In the genomic region with DNA sequence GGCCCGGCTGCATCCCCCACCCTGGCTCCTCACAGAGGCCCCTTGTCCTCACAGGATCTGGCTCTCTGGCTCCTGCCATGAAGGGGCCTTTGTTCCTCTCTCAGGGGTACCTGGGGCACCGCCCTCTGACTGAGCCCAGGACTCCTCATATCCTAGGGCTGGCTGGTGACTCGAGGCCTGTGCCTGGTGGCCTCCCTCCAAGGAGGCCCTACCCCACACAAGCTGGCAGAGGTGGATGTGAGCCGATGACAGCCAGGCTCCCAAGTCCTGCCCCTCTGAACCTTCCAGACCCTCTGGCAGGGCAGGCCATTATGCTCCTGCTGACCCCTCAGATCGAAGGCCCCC, we compare ENCODE assay signal across 1 cellular context.
A peak's percentile ranks its signal among the peaks of the same experiment; 100 is the strongest.
TF ChIP-seq lines count a peak whose summit lies in the region.

No MANE protein-coding gene starts in this region.

TF ChIP-seq in HepG2, 621 proteins besides CTCF, POLR2A, EP300 and RAD21 (continues in another document):
- no peak for TF ChIP-seq BRCA1 (CRISPR knock-in tag; IDR thresholded peaks at IDR 0.05)
- TF ChIP-seq, protein P1, sequence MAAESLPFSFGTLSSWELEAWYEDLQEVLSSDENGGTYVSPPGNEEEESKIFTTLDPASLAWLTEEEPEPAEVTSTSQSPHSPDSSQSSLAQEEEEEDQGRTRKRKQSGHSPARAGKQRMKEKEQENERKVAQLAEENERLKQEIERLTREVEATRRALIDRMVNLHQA (CRISPR knock-in tag; IDR thresholded peaks at IDR 0.05), result no peak
- TF ChIP-seq ZNF207 (IDR thresholded peaks at IDR 0.05; ENCODE audit: borderline replicate concordance), result no peak
- no peak for TF ChIP-seq ZMAT3 (CRISPR knock-in tag; conservative IDR thresholded peaks at IDR 0.05)
- TF ChIP-seq ELF3 (CRISPR knock-in tag; IDR thresholded peaks at IDR 0.05), result no peak
- TF ChIP-seq ZNF446 (CRISPR knock-in tag; IDR thresholded peaks at IDR 0.05), result no peak
- no peak for TF ChIP-seq TBP (CRISPR knock-in tag; IDR thresholded peaks at IDR 0.05)
- TF ChIP-seq MXD4 (CRISPR knock-in tag; IDR thresholded peaks at IDR 0.05), result no peak
- no peak for TF ChIP-seq AHR (CRISPR knock-in tag; IDR thresholded peaks at IDR 0.05)
- TF ChIP-seq ZNF746 (CRISPR knock-in tag; IDR thresholded peaks at IDR 0.05), result no peak
- no peak for TF ChIP-seq EZH2 (conservative IDR thresholded peaks at IDR 0.05; ENCODE audit: low read depth, low read length)
- no peak for TF ChIP-seq XRCC5 (optimal IDR thresholded peaks at IDR 0.05; ENCODE audit: low read length)
- TF ChIP-seq, protein P2, sequence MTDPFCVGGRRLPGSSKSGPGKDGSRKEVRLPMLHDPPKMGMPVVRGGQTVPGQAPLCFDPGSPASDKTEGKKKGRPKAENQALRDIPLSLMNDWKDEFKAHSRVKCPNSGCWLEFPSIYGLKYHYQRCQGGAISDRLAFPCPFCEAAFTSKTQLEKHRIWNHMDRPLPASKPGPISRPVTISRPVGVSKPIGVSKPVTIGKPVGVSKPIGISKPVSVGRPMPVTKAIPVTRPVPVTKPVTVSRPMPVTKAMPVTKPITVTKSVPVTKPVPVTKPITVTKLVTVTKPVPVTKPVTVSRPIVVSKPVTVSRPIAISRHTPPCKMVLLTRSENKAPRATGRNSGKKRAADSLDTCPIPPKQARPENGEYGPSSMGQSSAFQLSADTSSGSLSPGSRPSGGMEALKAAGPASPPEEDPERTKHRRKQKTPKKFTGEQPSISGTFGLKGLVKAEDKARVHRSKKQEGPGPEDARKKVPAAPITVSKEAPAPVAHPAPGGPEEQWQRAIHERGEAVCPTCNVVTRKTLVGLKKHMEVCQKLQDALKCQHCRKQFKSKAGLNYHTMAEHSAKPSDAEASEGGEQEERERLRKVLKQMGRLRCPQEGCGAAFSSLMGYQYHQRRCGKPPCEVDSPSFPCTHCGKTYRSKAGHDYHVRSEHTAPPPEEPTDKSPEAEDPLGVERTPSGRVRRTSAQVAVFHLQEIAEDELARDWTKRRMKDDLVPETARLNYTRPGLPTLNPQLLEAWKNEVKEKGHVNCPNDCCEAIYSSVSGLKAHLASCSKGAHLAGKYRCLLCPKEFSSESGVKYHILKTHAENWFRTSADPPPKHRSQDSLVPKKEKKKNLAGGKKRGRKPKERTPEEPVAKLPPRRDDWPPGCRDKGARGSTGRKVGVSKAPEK (CRISPR knock-in tag; IDR thresholded peaks at IDR 0.05; ENCODE audit: borderline replicate concordance), result no peak
- TF ChIP-seq ZNF138 (CRISPR knock-in tag; IDR thresholded peaks at IDR 0.05; ENCODE audit: low read depth), result no peak
- TF ChIP-seq, protein P3, sequence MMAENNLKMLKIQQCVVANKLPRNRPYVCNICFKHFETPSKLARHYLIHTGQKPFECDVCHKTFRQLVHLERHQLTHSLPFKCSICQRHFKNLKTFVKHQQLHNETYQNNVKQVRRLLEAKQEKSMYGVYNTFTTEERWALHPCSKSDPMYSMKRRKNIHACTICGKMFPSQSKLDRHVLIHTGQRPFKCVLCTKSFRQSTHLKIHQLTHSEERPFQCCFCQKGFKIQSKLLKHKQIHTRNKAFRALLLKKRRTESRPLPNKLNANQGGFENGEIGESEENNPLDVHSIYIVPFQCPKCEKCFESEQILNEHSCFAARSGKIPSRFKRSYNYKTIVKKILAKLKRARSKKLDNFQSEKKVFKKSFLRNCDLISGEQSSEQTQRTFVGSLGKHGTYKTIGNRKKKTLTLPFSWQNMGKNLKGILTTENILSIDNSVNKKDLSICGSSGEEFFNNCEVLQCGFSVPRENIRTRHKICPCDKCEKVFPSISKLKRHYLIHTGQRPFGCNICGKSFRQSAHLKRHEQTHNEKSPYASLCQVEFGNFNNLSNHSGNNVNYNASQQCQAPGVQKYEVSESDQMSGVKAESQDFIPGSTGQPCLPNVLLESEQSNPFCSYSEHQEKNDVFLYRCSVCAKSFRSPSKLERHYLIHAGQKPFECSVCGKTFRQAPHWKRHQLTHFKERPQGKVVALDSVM (CRISPR knock-in tag; IDR thresholded peaks at IDR 0.05), result peak; percentile 78
- no peak for TF ChIP-seq DNMT3B (CRISPR knock-in tag; conservative IDR thresholded peaks at IDR 0.05)
- peak; percentile 59; the same call in 1 of the 2 replicates for TF ChIP-seq NRL (CRISPR knock-in tag; IDR thresholded peaks at IDR 0.05; ENCODE audit: borderline replicate concordance)
- TF ChIP-seq GABPA (IDR thresholded peaks at IDR 0.05; ENCODE audit: low read depth, low read length), result no peak
- TF ChIP-seq GABPA (CRISPR knock-in tag; IDR thresholded peaks at IDR 0.05; ENCODE audit: low read depth), result no peak
- TF ChIP-seq ZNF224 (CRISPR knock-in tag; IDR thresholded peaks at IDR 0.05), result no peak
- no peak for TF ChIP-seq TARDBP (CRISPR knock-in tag; IDR thresholded peaks at IDR 0.05)
- TF ChIP-seq GABPB1 (CRISPR knock-in tag; IDR thresholded peaks at IDR 0.05), result no peak
- TF ChIP-seq, protein P4, sequence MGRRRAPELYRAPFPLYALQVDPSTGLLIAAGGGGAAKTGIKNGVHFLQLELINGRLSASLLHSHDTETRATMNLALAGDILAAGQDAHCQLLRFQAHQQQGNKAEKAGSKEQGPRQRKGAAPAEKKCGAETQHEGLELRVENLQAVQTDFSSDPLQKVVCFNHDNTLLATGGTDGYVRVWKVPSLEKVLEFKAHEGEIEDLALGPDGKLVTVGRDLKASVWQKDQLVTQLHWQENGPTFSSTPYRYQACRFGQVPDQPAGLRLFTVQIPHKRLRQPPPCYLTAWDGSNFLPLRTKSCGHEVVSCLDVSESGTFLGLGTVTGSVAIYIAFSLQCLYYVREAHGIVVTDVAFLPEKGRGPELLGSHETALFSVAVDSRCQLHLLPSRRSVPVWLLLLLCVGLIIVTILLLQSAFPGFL (CRISPR knock-in tag; IDR thresholded peaks at IDR 0.05), result no peak
- TF ChIP-seq BHLHE40 (IDR thresholded peaks at IDR 0.05; ENCODE audit: low read length), result no peak
- TF ChIP-seq, protein P5, sequence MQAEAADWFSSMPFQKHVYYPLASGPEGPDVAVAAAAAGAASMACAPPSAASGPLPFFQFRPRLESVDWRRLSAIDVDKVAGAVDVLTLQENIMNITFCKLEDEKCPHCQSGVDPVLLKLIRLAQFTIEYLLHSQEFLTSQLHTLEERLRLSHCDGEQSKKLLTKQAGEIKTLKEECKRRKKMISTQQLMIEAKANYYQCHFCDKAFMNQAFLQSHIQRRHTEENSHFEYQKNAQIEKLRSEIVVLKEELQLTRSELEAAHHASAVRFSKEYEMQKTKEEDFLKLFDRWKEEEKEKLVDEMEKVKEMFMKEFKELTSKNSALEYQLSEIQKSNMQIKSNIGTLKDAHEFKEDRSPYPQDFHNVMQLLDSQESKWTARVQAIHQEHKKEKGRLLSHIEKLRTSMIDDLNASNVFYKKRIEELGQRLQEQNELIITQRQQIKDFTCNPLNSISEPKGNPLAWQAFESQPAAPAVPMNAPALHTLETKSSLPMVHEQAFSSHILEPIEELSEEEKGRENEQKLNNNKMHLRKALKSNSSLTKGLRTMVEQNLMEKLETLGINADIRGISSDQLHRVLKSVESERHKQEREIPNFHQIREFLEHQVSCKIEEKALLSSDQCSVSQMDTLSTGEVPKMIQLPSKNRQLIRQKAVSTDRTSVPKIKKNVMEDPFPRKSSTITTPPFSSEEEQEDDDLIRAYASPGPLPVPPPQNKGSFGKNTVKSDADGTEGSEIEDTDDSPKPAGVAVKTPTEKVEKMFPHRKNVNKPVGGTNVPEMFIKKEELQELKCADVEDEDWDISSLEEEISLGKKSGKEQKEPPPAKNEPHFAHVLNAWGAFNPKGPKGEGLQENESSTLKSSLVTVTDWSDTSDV (CRISPR knock-in tag; IDR thresholded peaks at IDR 0.05), result no peak
- peak; percentile 27; the same call in 1 of the 2 replicates for TF ChIP-seq ZFY (CRISPR knock-in tag; IDR thresholded peaks at IDR 0.05)
- 0 out of 2 replicates have a peak, but pooled peaks have one; percentile 8 for TF ChIP-seq HNF4A (CRISPR knock-in tag; IDR thresholded peaks at IDR 0.05)
- no peak for TF ChIP-seq ZNF790 (CRISPR knock-in tag; IDR thresholded peaks at IDR 0.05; ENCODE audit: borderline replicate concordance)
- TF ChIP-seq, protein P6, sequence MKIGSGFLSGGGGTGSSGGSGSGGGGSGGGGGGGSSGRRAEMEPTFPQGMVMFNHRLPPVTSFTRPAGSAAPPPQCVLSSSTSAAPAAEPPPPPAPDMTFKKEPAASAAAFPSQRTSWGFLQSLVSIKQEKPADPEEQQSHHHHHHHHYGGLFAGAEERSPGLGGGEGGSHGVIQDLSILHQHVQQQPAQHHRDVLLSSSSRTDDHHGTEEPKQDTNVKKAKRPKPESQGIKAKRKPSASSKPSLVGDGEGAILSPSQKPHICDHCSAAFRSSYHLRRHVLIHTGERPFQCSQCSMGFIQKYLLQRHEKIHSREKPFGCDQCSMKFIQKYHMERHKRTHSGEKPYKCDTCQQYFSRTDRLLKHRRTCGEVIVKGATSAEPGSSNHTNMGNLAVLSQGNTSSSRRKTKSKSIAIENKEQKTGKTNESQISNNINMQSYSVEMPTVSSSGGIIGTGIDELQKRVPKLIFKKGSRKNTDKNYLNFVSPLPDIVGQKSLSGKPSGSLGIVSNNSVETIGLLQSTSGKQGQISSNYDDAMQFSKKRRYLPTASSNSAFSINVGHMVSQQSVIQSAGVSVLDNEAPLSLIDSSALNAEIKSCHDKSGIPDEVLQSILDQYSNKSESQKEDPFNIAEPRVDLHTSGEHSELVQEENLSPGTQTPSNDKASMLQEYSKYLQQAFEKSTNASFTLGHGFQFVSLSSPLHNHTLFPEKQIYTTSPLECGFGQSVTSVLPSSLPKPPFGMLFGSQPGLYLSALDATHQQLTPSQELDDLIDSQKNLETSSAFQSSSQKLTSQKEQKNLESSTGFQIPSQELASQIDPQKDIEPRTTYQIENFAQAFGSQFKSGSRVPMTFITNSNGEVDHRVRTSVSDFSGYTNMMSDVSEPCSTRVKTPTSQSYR (CRISPR knock-in tag; IDR thresholded peaks at IDR 0.05; ENCODE audit: borderline replicate concordance), result peak; percentile 81; the same call in 1 of the 2 replicates
- no peak for TF ChIP-seq HOXD1 (CRISPR knock-in tag; IDR thresholded peaks at IDR 0.05)
- TF ChIP-seq ZBTB7B (CRISPR knock-in tag; IDR thresholded peaks at IDR 0.05), result no peak; the same call in 1 of the 2 replicates
- TF ChIP-seq, protein P7, sequence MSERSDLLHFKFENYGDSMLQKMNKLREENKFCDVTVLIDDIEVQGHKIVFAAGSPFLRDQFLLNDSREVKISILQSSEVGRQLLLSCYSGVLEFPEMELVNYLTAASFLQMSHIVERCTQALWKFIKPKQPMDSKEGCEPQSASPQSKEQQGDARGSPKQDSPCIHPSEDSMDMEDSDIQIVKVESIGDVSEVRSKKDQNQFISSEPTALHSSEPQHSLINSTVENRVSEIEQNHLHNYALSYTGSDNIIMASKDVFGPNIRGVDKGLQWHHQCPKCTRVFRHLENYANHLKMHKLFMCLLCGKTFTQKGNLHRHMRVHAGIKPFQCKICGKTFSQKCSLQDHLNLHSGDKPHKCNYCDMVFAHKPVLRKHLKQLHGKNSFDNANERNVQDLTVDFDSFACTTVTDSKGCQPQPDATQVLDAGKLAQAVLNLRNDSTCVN (CRISPR knock-in tag; IDR thresholded peaks at IDR 0.05; ENCODE audit: borderline replicate concordance), result no peak
- no peak for TF ChIP-seq ZNF766 (CRISPR knock-in tag; IDR thresholded peaks at IDR 0.05; ENCODE audit: borderline replicate concordance)
- TF ChIP-seq, protein P8, sequence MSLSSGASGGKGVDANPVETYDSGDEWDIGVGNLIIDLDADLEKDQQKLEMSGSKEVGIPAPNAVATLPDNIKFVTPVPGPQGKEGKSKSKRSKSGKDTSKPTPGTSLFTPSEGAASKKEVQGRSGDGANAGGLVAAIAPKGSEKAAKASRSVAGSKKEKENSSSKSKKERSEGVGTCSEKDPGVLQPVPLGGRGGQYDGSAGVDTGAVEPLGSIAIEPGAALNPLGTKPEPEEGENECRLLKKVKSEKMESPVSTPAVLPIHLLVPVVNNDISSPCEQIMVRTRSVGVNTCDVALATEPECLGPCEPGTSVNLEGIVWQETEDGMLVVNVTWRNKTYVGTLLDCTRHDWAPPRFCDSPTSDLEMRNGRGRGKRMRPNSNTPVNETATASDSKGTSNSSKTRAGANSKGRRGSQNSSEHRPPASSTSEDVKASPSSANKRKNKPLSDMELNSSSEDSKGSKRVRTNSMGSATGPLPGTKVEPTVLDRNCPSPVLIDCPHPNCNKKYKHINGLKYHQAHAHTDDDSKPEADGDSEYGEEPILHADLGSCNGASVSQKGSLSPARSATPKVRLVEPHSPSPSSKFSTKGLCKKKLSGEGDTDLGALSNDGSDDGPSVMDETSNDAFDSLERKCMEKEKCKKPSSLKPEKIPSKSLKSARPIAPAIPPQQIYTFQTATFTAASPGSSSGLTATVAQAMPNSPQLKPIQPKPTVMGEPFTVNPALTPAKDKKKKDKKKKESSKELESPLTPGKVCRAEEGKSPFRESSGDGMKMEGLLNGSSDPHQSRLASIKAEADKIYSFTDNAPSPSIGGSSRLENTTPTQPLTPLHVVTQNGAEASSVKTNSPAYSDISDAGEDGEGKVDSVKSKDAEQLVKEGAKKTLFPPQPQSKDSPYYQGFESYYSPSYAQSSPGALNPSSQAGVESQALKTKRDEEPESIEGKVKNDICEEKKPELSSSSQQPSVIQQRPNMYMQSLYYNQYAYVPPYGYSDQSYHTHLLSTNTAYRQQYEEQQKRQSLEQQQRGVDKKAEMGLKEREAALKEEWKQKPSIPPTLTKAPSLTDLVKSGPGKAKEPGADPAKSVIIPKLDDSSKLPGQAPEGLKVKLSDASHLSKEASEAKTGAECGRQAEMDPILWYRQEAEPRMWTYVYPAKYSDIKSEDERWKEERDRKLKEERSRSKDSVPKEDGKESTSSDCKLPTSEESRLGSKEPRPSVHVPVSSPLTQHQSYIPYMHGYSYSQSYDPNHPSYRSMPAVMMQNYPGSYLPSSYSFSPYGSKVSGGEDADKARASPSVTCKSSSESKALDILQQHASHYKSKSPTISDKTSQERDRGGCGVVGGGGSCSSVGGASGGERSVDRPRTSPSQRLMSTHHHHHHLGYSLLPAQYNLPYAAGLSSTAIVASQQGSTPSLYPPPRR (CRISPR knock-in tag; IDR thresholded peaks at IDR 0.05; ENCODE audit: borderline replicate concordance), result no peak
- TF ChIP-seq RBM22 (optimal IDR thresholded peaks at IDR 0.05; ENCODE audit: low read length), result no peak
- 0 out of 2 replicates have a peak, but pooled peaks have one; percentile 46 for TF ChIP-seq PHF21A (CRISPR knock-in tag; IDR thresholded peaks at IDR 0.05)
- TF ChIP-seq ZFP90 (CRISPR knock-in tag; IDR thresholded peaks at IDR 0.05; ENCODE audit: borderline replicate concordance), result no peak
- no peak for TF ChIP-seq ZNF230 (CRISPR knock-in tag; IDR thresholded peaks at IDR 0.05)
- no peak for TF ChIP-seq FOXP1 (IDR thresholded peaks at IDR 0.05)
- no peak for TF ChIP-seq FOXP1 (CRISPR knock-in tag; IDR thresholded peaks at IDR 0.05)
- no peak for TF ChIP-seq RARA (CRISPR knock-in tag; IDR thresholded peaks at IDR 0.05)
- TF ChIP-seq, protein P9, sequence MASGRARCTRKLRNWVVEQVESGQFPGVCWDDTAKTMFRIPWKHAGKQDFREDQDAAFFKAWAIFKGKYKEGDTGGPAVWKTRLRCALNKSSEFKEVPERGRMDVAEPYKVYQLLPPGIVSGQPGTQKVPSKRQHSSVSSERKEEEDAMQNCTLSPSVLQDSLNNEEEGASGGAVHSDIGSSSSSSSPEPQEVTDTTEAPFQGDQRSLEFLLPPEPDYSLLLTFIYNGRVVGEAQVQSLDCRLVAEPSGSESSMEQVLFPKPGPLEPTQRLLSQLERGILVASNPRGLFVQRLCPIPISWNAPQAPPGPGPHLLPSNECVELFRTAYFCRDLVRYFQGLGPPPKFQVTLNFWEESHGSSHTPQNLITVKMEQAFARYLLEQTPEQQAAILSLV (CRISPR knock-in tag; IDR thresholded peaks at IDR 0.05; ENCODE audit: borderline replicate concordance), result no peak
- TF ChIP-seq ZNF232 (CRISPR knock-in tag; IDR thresholded peaks at IDR 0.05; ENCODE audit: borderline replicate concordance), result no peak
